ENCODE assay signal across 8 cellular contexts in the genomic region with DNA sequence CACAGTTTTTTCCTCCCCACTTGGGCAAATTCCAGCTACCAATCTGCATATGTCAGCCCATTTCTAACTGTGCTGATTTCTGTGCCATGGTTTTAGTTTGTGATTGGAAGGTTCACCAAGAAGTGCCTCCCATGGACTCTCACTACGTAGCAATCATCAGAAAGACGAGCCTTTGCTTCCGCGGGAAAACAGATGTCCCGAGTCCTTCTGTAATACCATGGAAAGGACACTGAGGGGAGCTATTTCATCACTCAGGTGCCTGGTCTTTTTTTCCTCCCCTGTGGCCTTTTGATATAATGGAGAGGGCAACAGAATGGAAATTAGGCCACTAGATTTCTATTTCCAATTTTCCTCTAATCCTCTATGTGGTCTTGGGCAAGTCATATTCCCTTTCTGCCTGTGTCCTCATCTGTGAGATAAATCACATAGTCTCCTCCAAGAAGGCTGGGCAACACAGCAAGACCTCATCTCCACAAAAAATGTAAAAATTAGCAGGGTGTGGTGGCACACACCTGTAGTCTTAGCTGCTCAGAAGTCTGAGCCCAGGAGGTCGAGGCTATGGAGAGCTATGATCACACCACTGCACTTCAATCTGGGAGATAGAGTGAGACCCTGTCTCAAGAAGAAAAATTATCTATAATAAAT. TPM values are rescaled to one million over a fixed set of nuclear protein-coding genes. Genes with fewer than 3 reads are reported as not detected.
DNase-seq lines count a peak whose midpoint lies in the region; ATAC-seq, FAIRE-seq and TF ChIP-seq lines count a peak whose summit lies in the region.

No MANE protein-coding gene starts in this region.

- no peak overlapping the region for H3K4me3 Mint-ChIP-seq in immature natural killer cell
- no peak overlapping the region for H3K4me3 Mint-ChIP-seq in activated T-helper 17 cell treated with anti-CD3 and anti-CD28 coated beads, Interleukin-2, amount 50 U/mL, for 72 hours

- intact Hi-C loops in GM12878 (cut with micrococcal nuclease; ENCODE audit: unreplicated experiment): loop anchor here (1.0 kb wide), 2 partner anchors 88 to 127 kb away; no protein-coding TSS in a partner anchor

- TF ChIP-seq RAD21 in GM12878 (IDR thresholded peaks at IDR 0.05; ENCODE audit: insufficient read depth, low read depth, low read length): peak; percentile 85

- H2AFZ ChIP-seq in GM12878 (ENCODE audit: control insufficient read depth, low read depth, low read length): no peak overlapping the region

- H3K27me3 ChIP-seq in GM12878 (replicated peaks in 1 of 2; ENCODE audit: control insufficient read depth in 2 of 2, insufficient read depth in 2 of 2, low read length in 1 of 2) (no peaks in the 10 kb centered on the region), suprapubic skin (peaks cover 19% of the 10 kb centered on the region)

- WGBS in GM12878 (ENCODE audit: insufficient coverage, insufficient replicate concordance, low lambda C conversion rate, missing lambda C conversion rate): 2% methylated on average over 6 of the region's 6 CpGs
- 18% methylated on average over 6 of the region's 6 CpGs for WGBS in suprapubic skin

- CTCF ChIA-PET in GM12878 (lab: Yijun Ruan, JAX): interaction anchor here (0.7 to 7.1 kb wide), 46 partner anchors 10 to 580 kb away, joined by 3 to 420 read pairs (median 5); no protein-coding TSS in a partner anchor

- peak; percentile 65 for ATAC-seq in GM12878
- no peak for ATAC-seq in HG03045 (IDR thresholded peaks at IDR 0.05; ENCODE audit: unreplicated experiment)
- no peak for ATAC-seq in activated T-helper 17 cell treated with anti-CD3 and anti-CD28 coated beads, Interleukin-2, amount 50 U/mL, for 72 hours (replicated peaks)

- SMC1A ChIA-PET in GM12878 (lab: Charles Lee; ENCODE audit: uncharacterized antibody, unreplicated experiment): interaction anchor here (0.6 to 5.8 kb wide), 32 partner anchors 10 to 138 kb away, joined by 3 to 244 read pairs (median 5); a partner anchor contains a TSS

- DNase-seq in DMS 273 treated with DMSO at 0.1 percent for 48 hours (lab: John Stamatoyannopoulos, UW) (peak; percentile 84), HTR-8/SVneo (ENCODE audit: insufficient read length, low spot score) (peak; percentile 69), NCI-H69 (lab: John Stamatoyannopoulos, UW) (peak; percentile 94), GM12878 (ENCODE audit: low read depth, low spot score) (peak; percentile 8), immature natural killer cell (peak; percentile 31 to 43 (median 43)), suprapubic skin (ENCODE audit: low spot score in 2 of 2) (no peak)

- H4K20me1 ChIP-seq in GM12878 (ENCODE audit: control insufficient read depth, insufficient read depth): no peaks in the 10 kb centered on the region

- no peak overlapping the region for H3K4me2 ChIP-seq in GM12878 (ENCODE audit: control insufficient read depth, insufficient read depth)

- no peak overlapping the region for H3K27ac ChIP-seq in GM12878 (ENCODE audit: control insufficient read depth, insufficient read depth)
- no peak overlapping the region for H3K27ac ChIP-seq in suprapubic skin

- peak; percentile 62 to 65 (median 65) for TF ChIP-seq CTCF in GM12878 (IDR thresholded peaks at IDR 0.05 in 2 of 3, conservative IDR thresholded peaks at IDR 0.05 in 1 of 3; ENCODE audit: control insufficient read depth in 2 of 3, extremely low read depth in 1 of 3, insufficient read depth in 1 of 3, low read depth in 3 of 3, low read length in 3 of 3)
- peak; percentile 9 to 45 for TF ChIP-seq CTCF in suprapubic skin (IDR thresholded peaks at IDR 0.05)

- H3K9me3 ChIP-seq in GM12878 (replicated peaks; ENCODE audit: control insufficient read depth, insufficient read depth, low read length) (no peaks in the 10 kb centered on the region), suprapubic skin (no peaks in the 10 kb centered on the region)

- POLR2A ChIA-PET in GM12878 (lab: Charles Lee): interaction anchor here (0.7 to 1.3 kb wide), 2 partner anchors 34 to 88 kb away, joined by 3 to 4 read pairs; no protein-coding TSS in a partner anchor

- H3K4me1 Mint-ChIP-seq in immature natural killer cell: no peaks in the 10 kb centered on the region
- no peaks in the 10 kb centered on the region for H3K4me1 Mint-ChIP-seq in activated T-helper 17 cell treated with anti-CD3 and anti-CD28 coated beads, Interleukin-2, amount 50 U/mL, for 72 hours

- no peak for TF ChIP-seq EP300 in GM12878 (IDR thresholded peaks at IDR 0.05; ENCODE audit: borderline replicate concordance in 1 of 2, control insufficient read depth in 1 of 2, low read depth in 2 of 2, low read length in 2 of 2)
- TF ChIP-seq EP300 in suprapubic skin (IDR thresholded peaks at IDR 0.05): no peak

- peaks cover 3 to 12% (median 4%) of the 10 kb centered on the region in 3 donors for H3K27me3 Mint-ChIP-seq in immature natural killer cell (ENCODE audit: low read depth in 3 of 3)
- peaks cover 8% of the 10 kb centered on the region for H3K27me3 Mint-ChIP-seq in activated T-helper 17 cell treated with anti-CD3 and anti-CD28 coated beads, Interleukin-2, amount 50 U/mL, for 72 hours

- RAD21 ChIA-PET in GM12878 (lab: Charles Lee; ENCODE audit: unreplicated experiment): interaction anchor here (0.6 to 7.1 kb wide), 21 partner anchors 14 to 260 kb away, joined by 3 to 214 read pairs (median 4); a partner anchor contains a TSS

- H3K4me1 ChIP-seq in GM12878 (ENCODE audit: control insufficient read depth, insufficient read depth, low read length): no peaks in the 10 kb centered on the region
- no peaks in the 10 kb centered on the region for H3K4me1 ChIP-seq in suprapubic skin

- H3K27ac Mint-ChIP-seq in immature natural killer cell: no peak overlapping the region
- H3K27ac Mint-ChIP-seq in activated T-helper 17 cell treated with anti-CD3 and anti-CD28 coated beads, Interleukin-2, amount 50 U/mL, for 72 hours: no peak overlapping the region

- H3K36me3 ChIP-seq in GM12878 (ENCODE audit: control insufficient read depth in 2 of 2, insufficient read depth in 2 of 2, low read length in 1 of 2): no peaks in the 10 kb centered on the region
- H3K36me3 ChIP-seq in suprapubic skin: no peaks in the 10 kb centered on the region

- in situ Hi-C loops in GM12878 (cut with MboI): loop anchor here (5.0 kb wide), 2 partner anchors 90 to 125 kb away; no protein-coding TSS in a partner anchor

- H3K79me2 ChIP-seq in GM12878 (ENCODE audit: control insufficient read depth, insufficient read depth, low read length): no peaks in the 10 kb centered on the region

- H3K9me3 Mint-ChIP-seq in immature natural killer cell: no peaks in the 10 kb centered on the region
- no peaks in the 10 kb centered on the region for H3K9me3 Mint-ChIP-seq in activated T-helper 17 cell treated with anti-CD3 and anti-CD28 coated beads, Interleukin-2, amount 50 U/mL, for 72 hours

- H3K9ac ChIP-seq in GM12878 (ENCODE audit: control insufficient read depth, insufficient read depth, low read length): no peak overlapping the region

- H3K4me3 ChIP-seq in GM12878: no peak overlapping the region
- H3K4me3 ChIP-seq in suprapubic skin: no peak overlapping the region

- no TSS peak for BruUV-seq in GM12878 (replicated peaks; lab: Mats Ljungman, UMichigan)

- FAIRE-seq in HTR-8/SVneo (lab: Jason Lieb, UNC) (no peak), GM12878 (lab: Jason Lieb, UNC) (no peak)

- TF ChIP-seq POLR2A in GM12878 (IDR thresholded peaks at IDR 0.05; ENCODE audit: low read depth, low read length): no peak
- no peak for TF ChIP-seq POLR2A in suprapubic skin (IDR thresholded peaks at IDR 0.05)

- no peaks in the 10 kb centered on the region for H3K36me3 Mint-ChIP-seq in immature natural killer cell
- no peaks in the 10 kb centered on the region for H3K36me3 Mint-ChIP-seq in activated T-helper 17 cell treated with anti-CD3 and anti-CD28 coated beads, Interleukin-2, amount 50 U/mL, for 72 hours (ENCODE audit: low read depth)

RNA-seq across cellular contexts. Expression of a gene that starts 24.8 kb away (rescaled TPM):
- 1.7 and 2.9 TPM in 2 replicates for total RNA-seq in GM12878 (2013; cell fraction: nucleolus; rRNA removed)
- total RNA-seq in GM12878 (2014; rRNA removed): not detected in 2 replicates
- total RNA-seq in GM12878 (2014; rRNA removed; fragmentation: Illumina TruSeq; extraction: Trizol): not detected in 2 replicates
- total RNA-seq in GM12878 (2021): 0.37 TPM in 1 of 2 replicates, not detected in the other
- not detected for polyA plus RNA-seq in GM12878 (2011; ENCODE audit: low read depth)
- 1.2 and 1.4 TPM in 2 replicates for polyA plus RNA-seq in GM12878 (2011; rRNA removed)
- 0.84 and 1.7 TPM in 2 replicates for polyA plus RNA-seq in GM12878 (2011; cell fraction: cytosol; rRNA removed)
- 5.1 and 7.2 TPM in 2 replicates for polyA plus RNA-seq in GM12878 (2011; cell fraction: nucleus; rRNA removed)
- not detected in 2 replicates for polyA plus RNA-seq in GM12878 (2012)
- polyA plus RNA-seq in GM12878 (2014; fragmentation: Illumina TruSeq; extraction: Trizol): not detected in 2 replicates
- under 1 TPM; 0.19 to 0.26 TPM for polyA plus RNA-seq in GM12878 (2014; fragmentation: Nextera tagmentation; extraction: Ambion mirVana)
- 0.74 TPM in 1 of 2 replicates, not detected in the other for polyA plus RNA-seq in GM12878 (2014; rRNA removed)
- not detected for polyA plus RNA-seq in GM12878 (2016; fragmentation: Nextera tagmentation; extraction: Ambion mirVana)
- polyA minus RNA-seq in GM12878 (2011; rRNA and poly(A)+ RNA removed): 4.2 and 6.2 TPM in 2 replicates
- polyA minus RNA-seq in GM12878 (2011; cell fraction: cytosol; rRNA and poly(A)+ RNA removed): not detected in 2 replicates
- 6.9 and 11.7 TPM in 2 replicates for polyA minus RNA-seq in GM12878 (2011; cell fraction: nucleus; rRNA and poly(A)+ RNA removed)
- polyA plus RNA-seq in immature natural killer cell: not detected
- total RNA-seq in suprapubic skin: 1 to 10 TPM in 1 of 4 donors, not detected in 3; 5.1 TPM
- 1 to 10 TPM in 1 of 2 donors, under 1 TPM in 1; 0.61 to 1.1 TPM for total RNA-seq in activated T-helper 17 cell treated with anti-CD3 and anti-CD28 coated beads, Interleukin-2, amount 50 U/mL, for 72 hours

RNA-seq across cellular contexts. Expression of a gene that starts 40.4 kb away (rescaled TPM):
- total RNA-seq in GM12878 (2013; cell fraction: nucleolus; rRNA removed): not detected in 2 replicates
- not detected in 2 replicates for total RNA-seq in GM12878 (2014; rRNA removed)
- not detected in 2 replicates for total RNA-seq in GM12878 (2014; rRNA removed; fragmentation: Illumina TruSeq; extraction: Trizol)
- not detected in 2 replicates for total RNA-seq in GM12878 (2021)
- not detected for polyA plus RNA-seq in GM12878 (2011; ENCODE audit: low read depth)
- polyA plus RNA-seq in GM12878 (2011; rRNA removed): not detected in 2 replicates
- polyA plus RNA-seq in GM12878 (2011; cell fraction: cytosol; rRNA removed): not detected in 2 replicates
- polyA plus RNA-seq in GM12878 (2011; cell fraction: nucleus; rRNA removed): not detected in 2 replicates
- polyA plus RNA-seq in GM12878 (2012): not detected in 2 replicates
- not detected in 2 replicates for polyA plus RNA-seq in GM12878 (2014; fragmentation: Illumina TruSeq; extraction: Trizol)
- polyA plus RNA-seq in GM12878 (2014; fragmentation: Nextera tagmentation; extraction: Ambion mirVana): not detected
- polyA plus RNA-seq in GM12878 (2014; rRNA removed): not detected in 2 replicates
- not detected for polyA plus RNA-seq in GM12878 (2016; fragmentation: Nextera tagmentation; extraction: Ambion mirVana)
- polyA minus RNA-seq in GM12878 (2011; rRNA and poly(A)+ RNA removed): not detected in 2 replicates
- polyA minus RNA-seq in GM12878 (2011; cell fraction: cytosol; rRNA and poly(A)+ RNA removed): not detected in 2 replicates
- not detected in 2 replicates for polyA minus RNA-seq in GM12878 (2011; cell fraction: nucleus; rRNA and poly(A)+ RNA removed)
- polyA plus RNA-seq in immature natural killer cell: not detected
- total RNA-seq in suprapubic skin: 1 to 10 TPM in 1 of 4 donors, under 1 TPM in 2, not detected in 1; 0.30 to 3.5 (median 0.62) TPM
- total RNA-seq in activated T-helper 17 cell treated with anti-CD3 and anti-CD28 coated beads, Interleukin-2, amount 50 U/mL, for 72 hours: not detected

RNA-seq across cellular contexts. Expression of a gene that starts 58.8 kb away (rescaled TPM):
- total RNA-seq in GM12878 (2013; cell fraction: nucleolus; rRNA removed): 0.76 and 1.2 TPM in 2 replicates
- 0.06 TPM in 1 of 2 replicates, not detected in the other for total RNA-seq in GM12878 (2014; rRNA removed)
- 0.18 and 0.23 TPM in 2 replicates for total RNA-seq in GM12878 (2014; rRNA removed; fragmentation: Illumina TruSeq; extraction: Trizol)
- total RNA-seq in GM12878 (2021): 0.21 TPM in 2 replicates
- polyA plus RNA-seq in GM12878 (2011; ENCODE audit: low read depth): not detected
- polyA plus RNA-seq in GM12878 (2011; rRNA removed): 1.4 and 1.6 TPM in 2 replicates
- 0.78 and 0.87 TPM in 2 replicates for polyA plus RNA-seq in GM12878 (2011; cell fraction: cytosol; rRNA removed)
- 5.1 and 7.0 TPM in 2 replicates for polyA plus RNA-seq in GM12878 (2011; cell fraction: nucleus; rRNA removed)
- 0.03 TPM in 1 of 2 replicates, not detected in the other for polyA plus RNA-seq in GM12878 (2012)
- 0.15 and 0.38 TPM in 2 replicates for polyA plus RNA-seq in GM12878 (2014; fragmentation: Illumina TruSeq; extraction: Trizol)
- polyA plus RNA-seq in GM12878 (2014; fragmentation: Nextera tagmentation; extraction: Ambion mirVana): under 1 TPM in 1 of 2 experiments, not detected in 1; 0.04 TPM
- 0.10 and 0.17 TPM in 2 replicates for polyA plus RNA-seq in GM12878 (2014; rRNA removed)
- polyA plus RNA-seq in GM12878 (2016; fragmentation: Nextera tagmentation; extraction: Ambion mirVana): under 1 TPM; 0.08 to 0.13 TPM
- polyA minus RNA-seq in GM12878 (2011; rRNA and poly(A)+ RNA removed): 2.0 and 3.0 TPM in 2 replicates
- polyA minus RNA-seq in GM12878 (2011; cell fraction: cytosol; rRNA and poly(A)+ RNA removed): not detected in 2 replicates
- polyA minus RNA-seq in GM12878 (2011; cell fraction: nucleus; rRNA and poly(A)+ RNA removed): 2.3 and 2.6 TPM in 2 replicates
- polyA plus RNA-seq in immature natural killer cell: not detected
- not detected for total RNA-seq in suprapubic skin
- total RNA-seq in activated T-helper 17 cell treated with anti-CD3 and anti-CD28 coated beads, Interleukin-2, amount 50 U/mL, for 72 hours: under 1 TPM; 0.61 to 0.95 TPM

Comparison
In these comparisons a context has a peak if more than half of its experiments do, and no peak if none do; other contexts are left out.
1. DNase-seq: peak in DMS 273 treated with DMSO at 0.1 percent for 48 hours (single experiment), HTR-8/SVneo (single experiment), NCI-H69 (single experiment), GM12878 (single experiment) and immature natural killer cell (3 of 3); none in suprapubic skin (0 of 2).